8 cellular contexts compared by ENCODE assay signal in the genomic region with DNA sequence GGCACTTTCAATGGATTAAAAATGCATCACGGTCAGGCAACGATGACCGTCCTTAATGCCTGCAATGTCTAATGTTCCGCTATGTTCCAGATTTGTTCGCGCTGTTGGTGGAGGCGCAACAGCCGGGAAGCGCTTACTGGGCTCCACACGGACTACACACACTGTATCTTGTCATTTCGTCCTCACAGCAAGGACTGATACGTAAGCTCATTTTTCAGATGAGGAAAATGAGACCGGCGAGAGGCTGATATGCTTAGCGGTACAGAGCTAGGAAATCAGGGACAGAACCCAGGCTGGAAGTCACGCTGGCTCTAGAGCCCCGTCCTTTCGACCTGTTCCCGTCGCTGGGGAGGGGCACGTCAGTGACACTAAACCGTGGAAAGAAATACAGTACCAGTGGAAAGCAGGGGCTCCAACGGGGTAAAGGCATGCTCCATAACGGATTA. TPM values are rescaled to one million over a fixed set of nuclear protein-coding genes. Genes with fewer than 3 reads are reported as not detected.
DNase-seq lines count a peak whose midpoint lies in the region; ATAC-seq and TF ChIP-seq lines count a peak whose summit lies in the region.

No MANE protein-coding gene starts in this region.

- 0% methylated on average over 21 to 23 of the region's 24 CpGs for WGBS in esophagus squamous epithelium, 2 donors

- H3K36me3 ChIP-seq in esophagus squamous epithelium, result no peaks in the 10 kb centered on the region
- no peaks in the 10 kb centered on the region for H3K36me3 ChIP-seq in muscle layer of colon (ENCODE audit: insufficient read depth, low read length)
- no peaks in the 10 kb centered on the region for H3K36me3 ChIP-seq in tibial artery

- peak overlapping the region; percentile 93 for H3K4me3 Mint-ChIP-seq in activated CD8-positive, alpha-beta memory T cell treated with anti-CD3 and anti-CD28 coated beads, Interleukin-2, amount 10 ng/mL, durations not matched to agents 7 days and 5 days

- CTCF ChIA-PET in activated CD8-positive, alpha-beta memory T cell treated with anti-CD3 and anti-CD28 coated beads, Interleukin-2, amount 10 ng/mL, durations not matched to agents 7 days and 5 days (lab: Charles Lee), result interaction anchor here (0.7 to 3.1 kb wide), 8 partner anchors 9 to 97 kb away, joined by 3 to 34 read pairs (median 10); no protein-coding TSS in a partner anchor

- no peak for TF ChIP-seq CTCF in esophagus squamous epithelium (IDR thresholded peaks at IDR 0.05)
- no peak for TF ChIP-seq CTCF in tibial artery (IDR thresholded peaks at IDR 0.05)

- ATAC-seq in GM18520 (IDR thresholded peaks at IDR 0.05; ENCODE audit: unreplicated experiment) (peak; percentile 9), HG03039 (IDR thresholded peaks at IDR 0.05; ENCODE audit: unreplicated experiment) (peak; percentile 31)
- peak; percentile 40 for ATAC-seq in activated CD8-positive, alpha-beta memory T cell treated with anti-CD3 and anti-CD28 coated beads, Interleukin-2, amount 10 ng/mL, durations not matched to agents 7 days and 5 days

- H3K27ac ChIP-seq in esophagus squamous epithelium, result peak overlapping the region; percentile 88 to 97 (median 92)
- H3K27ac ChIP-seq in muscle layer of colon (ENCODE audit: low read depth, low read length), result peak overlapping the region; percentile 92
- H3K27ac ChIP-seq in tibial artery, result peak overlapping the region; percentile 88 to 99

- intact Hi-C loops in esophagus squamous epithelium (cut with DNase I) (no loop called here), tibial artery (cut with DNase I; ENCODE audit: low total_unique reads) (no loop called here)

- H3K9me3 Mint-ChIP-seq in activated CD8-positive, alpha-beta memory T cell treated with anti-CD3 and anti-CD28 coated beads, Interleukin-2, amount 10 ng/mL, durations not matched to agents 7 days and 5 days (ENCODE audit: low read depth), result no peaks in the 10 kb centered on the region

- no peak for TF ChIP-seq POLR2A in esophagus squamous epithelium (IDR thresholded peaks at IDR 0.05)

- H3K9me3 ChIP-seq in esophagus squamous epithelium (no peaks in the 10 kb centered on the region), muscle layer of colon (ENCODE audit: low read length) (no peaks in the 10 kb centered on the region), tibial artery (no peaks in the 10 kb centered on the region)

- H3K27me3 ChIP-seq in esophagus squamous epithelium (no peaks in the 10 kb centered on the region), muscle layer of colon (ENCODE audit: control insufficient read depth in 1 of 2, insufficient read depth in 2 of 2, low read length in 2 of 2) (no peaks in the 10 kb centered on the region), tibial artery (no peaks in the 10 kb centered on the region)

- H3K4me3 ChIP-seq in esophagus squamous epithelium (peak overlapping the region; percentile 67 to 87 (median 80)), muscle layer of colon (ENCODE audit: low read depth in 1 of 2, low read length in 2 of 2) (peak overlapping the region; percentile 83 to 98), tibial artery (peak overlapping the region; percentile 70 to 91)

- H3K9ac ChIP-seq in muscle layer of colon (ENCODE audit: low read length), result peak overlapping the region; percentile 99

- peak overlapping the region; percentile 99 for H3K27ac Mint-ChIP-seq in activated CD8-positive, alpha-beta memory T cell treated with anti-CD3 and anti-CD28 coated beads, Interleukin-2, amount 10 ng/mL, durations not matched to agents 7 days and 5 days

- DNase-seq in AG20443 (ENCODE audit: low spot score) (peak; percentile 48), NCI-H2227 (lab: John Stamatoyannopoulos, UW; ENCODE audit: unreplicated experiment) (peak; percentile 66), esophagus squamous epithelium (lab: John Stamatoyannopoulos, UW) (no peak), tibial artery (peak; percentile 37 to 68)
- peak; percentile 65 for DNase-seq in activated CD8-positive, alpha-beta memory T cell treated with anti-CD3 and anti-CD28 coated beads, Interleukin-2, amount 10 ng/mL, durations not matched to agents 7 days and 5 days

- H3K4me1 Mint-ChIP-seq in activated CD8-positive, alpha-beta memory T cell treated with anti-CD3 and anti-CD28 coated beads, Interleukin-2, amount 10 ng/mL, durations not matched to agents 7 days and 5 days, result peaks cover 35% of the 10 kb centered on the region

- H3K4me1 ChIP-seq in esophagus squamous epithelium (peaks cover 0 to 24% (median 9%) of the 10 kb centered on the region in 3 donors), muscle layer of colon (ENCODE audit: insufficient read depth, low read length) (peaks cover 6% of the 10 kb centered on the region), tibial artery (peaks cover 0 to 15% (median 0%) of the 10 kb centered on the region in 4 donors)

- no peaks in the 10 kb centered on the region for H3K27me3 Mint-ChIP-seq in activated CD8-positive, alpha-beta memory T cell treated with anti-CD3 and anti-CD28 coated beads, Interleukin-2, amount 10 ng/mL, durations not matched to agents 7 days and 5 days

- H3K36me3 Mint-ChIP-seq in activated CD8-positive, alpha-beta memory T cell treated with anti-CD3 and anti-CD28 coated beads, Interleukin-2, amount 10 ng/mL, durations not matched to agents 7 days and 5 days, result peaks cover 21% of the 10 kb centered on the region

RNA-seq across cellular contexts. Expression of a gene that starts 0.7 kb away (rescaled TPM):
- total RNA-seq in activated CD8-positive, alpha-beta memory T cell treated with anti-CD3 and anti-CD28 coated beads, Interleukin-2, amount 10 ng/mL, durations not matched to agents 7 days and 5 days, result 10 to 100 TPM; 13.1 to 15.0 TPM
- total RNA-seq in esophagus squamous epithelium, result 1 to 10 TPM; 2.3 to 8.4 (median 2.7) TPM
